Comparison of ENCODE assay signal across 1 cellular context in the genomic region with DNA sequence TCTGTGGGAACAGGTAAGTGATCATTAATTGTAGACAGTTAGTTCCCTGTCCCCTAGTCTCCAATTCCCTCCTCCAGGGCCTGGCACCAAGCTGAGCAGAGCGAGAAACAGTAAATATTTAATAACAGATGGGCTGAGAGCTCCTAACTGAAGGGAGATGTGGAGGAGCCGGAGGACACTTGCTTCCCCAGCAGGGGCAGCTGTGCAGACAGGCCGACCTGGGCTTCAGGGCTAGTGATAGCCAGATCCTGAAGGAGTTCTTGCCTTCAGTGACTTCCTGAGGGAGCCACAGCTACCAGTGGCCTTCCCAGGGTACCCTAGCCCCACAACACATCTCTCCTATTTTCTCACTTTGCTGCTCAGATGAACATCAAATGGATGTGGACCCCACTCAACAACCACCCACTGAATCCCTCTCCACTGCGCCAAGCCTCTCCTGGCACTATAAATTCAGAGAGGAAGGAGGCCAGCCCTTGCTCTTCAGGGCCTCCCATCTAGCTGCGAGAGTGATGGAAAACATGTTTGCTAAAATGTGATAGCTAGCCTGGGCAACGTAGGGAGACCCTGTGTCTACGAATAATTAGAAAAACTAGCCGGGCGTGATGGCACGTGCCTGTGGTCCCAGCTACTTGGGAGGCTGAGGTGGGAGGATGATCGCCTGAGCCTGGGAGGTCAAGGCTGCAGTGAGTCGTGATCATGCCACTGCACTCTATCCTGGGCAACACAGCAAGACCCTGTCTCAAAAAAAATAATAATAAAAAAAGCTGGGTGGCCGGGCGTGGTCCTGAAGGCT.
TF ChIP-seq lines count a peak whose summit lies in the region.

No MANE protein-coding gene starts in this region.

TF ChIP-seq in IMR-90, 13 proteins besides CTCF, POLR2A, EP300 and RAD21:
- TF ChIP-seq USF2 (IDR thresholded peaks at IDR 0.05; ENCODE audit: low read depth, low read length) (no peak), NFE2L2 (IDR thresholded peaks at IDR 0.05; ENCODE audit: low read depth, low read length) (no peak), CHD1 (IDR thresholded peaks at IDR 0.05; ENCODE audit: low read depth, low read length) (no peak), RCOR1 (IDR thresholded peaks at IDR 0.05; ENCODE audit: insufficient replicate concordance, low read length) (no peak), ELK1 (IDR thresholded peaks at IDR 0.05; ENCODE audit: borderline replicate concordance, low read depth, low read length) (no peak), RFX5 (IDR thresholded peaks at IDR 0.05; ENCODE audit: low read depth, low read length) (no peak), FOS (IDR thresholded peaks at IDR 0.05; ENCODE audit: low read depth, low read length) (no peak), BHLHE40 (IDR thresholded peaks at IDR 0.05; ENCODE audit: low read depth, low read length) (no peak), MAZ (IDR thresholded peaks at IDR 0.05; ENCODE audit: borderline replicate concordance, low read depth, low read length) (no peak), CEBPB (IDR thresholded peaks at IDR 0.05; ENCODE audit: low read depth, low read length) (no peak), SMC3 (IDR thresholded peaks at IDR 0.05; ENCODE audit: low read depth, low read length) (no peak), MXI1 (IDR thresholded peaks at IDR 0.05; ENCODE audit: borderline replicate concordance, low read depth, low read length) (no peak), MAFK (IDR thresholded peaks at IDR 0.05; ENCODE audit: low read depth, low read length) (no peak)
